In genomic region chr21:36706951-36707762, GRCh38 we compare ENCODE assay signal across 10 cellular contexts. TPM values are rescaled to one million over a fixed set of nuclear protein-coding genes. Genes with fewer than 3 reads are reported as not detected.
DNase-seq lines count a peak whose midpoint lies in the region; ATAC-seq lines count a peak whose summit lies in the region.
"Had no signal": no experiment of that assay in that cellular context is flagged by ENCODE, and none has a peak within 500 bp of the region (broad histone marks: within the 10 kb centered on the region; RNA-seq: fewer than 3 reads in every experiment).

No MANE protein-coding gene starts in this region.

- H3K4me1 Mint-ChIP-seq in activated naive CD4-positive, alpha-beta T cell treated with anti-CD3 and anti-CD28 coated beads, Interleukin-2, amount 10 ng/mL, durations not matched to agents 7 days and 5 days: peaks cover 33% of the 10 kb centered on the region
- peaks cover 39% of the 10 kb centered on the region for H3K4me1 Mint-ChIP-seq in activated CD4-positive, alpha-beta memory T cell treated with anti-CD3 and anti-CD28 coated beads for 36 hours (ENCODE audit: low read depth)

- H3K4me3 Mint-ChIP-seq in activated naive CD4-positive, alpha-beta T cell treated with anti-CD3 and anti-CD28 coated beads, Interleukin-2, amount 10 ng/mL, durations not matched to agents 7 days and 5 days: no peak overlapping the region
- no peak overlapping the region for H3K4me3 Mint-ChIP-seq in activated CD4-positive, alpha-beta memory T cell treated with anti-CD3 and anti-CD28 coated beads for 36 hours

- CTCF ChIA-PET in activated naive CD4-positive, alpha-beta T cell treated with anti-CD3 and anti-CD28 coated beads, Interleukin-2, amount 10 ng/mL, durations not matched to agents 7 days and 5 days (lab: Charles Lee): no interaction called here
- CTCF ChIA-PET in activated CD4-positive, alpha-beta memory T cell treated with anti-CD3 and anti-CD28 coated beads for 36 hours (lab: Charles Lee): interaction anchor here (1.5 kb wide), 1 partner anchor 77 kb away, joined by 4 read pairs; no protein-coding TSS in a partner anchor

- peak overlapping the region; percentile 42 for H3K27ac Mint-ChIP-seq in activated naive CD4-positive, alpha-beta T cell treated with anti-CD3 and anti-CD28 coated beads, Interleukin-2, amount 10 ng/mL, durations not matched to agents 7 days and 5 days
- H3K27ac Mint-ChIP-seq in activated CD4-positive, alpha-beta memory T cell treated with anti-CD3 and anti-CD28 coated beads for 36 hours: no peak overlapping the region
- H3K27ac Mint-ChIP-seq: effector memory CD8-positive, alpha-beta T cell had no signal

- H3K9me3 Mint-ChIP-seq in activated naive CD4-positive, alpha-beta T cell treated with anti-CD3 and anti-CD28 coated beads, Interleukin-2, amount 10 ng/mL, durations not matched to agents 7 days and 5 days: no peaks in the 10 kb centered on the region
- no peaks in the 10 kb centered on the region for H3K9me3 Mint-ChIP-seq in activated CD4-positive, alpha-beta memory T cell treated with anti-CD3 and anti-CD28 coated beads for 36 hours
- H3K9me3 Mint-ChIP-seq: effector memory CD8-positive, alpha-beta T cell had no signal

- intact Hi-C loops in activated CD4-positive, alpha-beta memory T cell treated with anti-CD3 and anti-CD28 coated beads for 36 hours (cut with micrococcal nuclease): loop anchor here (5.0 kb wide), 1 partner anchor 145 kb away; no protein-coding TSS in a partner anchor
- intact Hi-C loops in head of caudate nucleus (cut with DNase I): no loop called here

- peaks cover 98% of the 10 kb centered on the region for H3K27me3 Mint-ChIP-seq in activated naive CD4-positive, alpha-beta T cell treated with anti-CD3 and anti-CD28 coated beads, Interleukin-2, amount 10 ng/mL, durations not matched to agents 7 days and 5 days
- peaks cover 73% of the 10 kb centered on the region for H3K27me3 Mint-ChIP-seq in activated CD4-positive, alpha-beta memory T cell treated with anti-CD3 and anti-CD28 coated beads for 36 hours

- no peak for DNase-seq in activated naive CD4-positive, alpha-beta T cell treated with anti-CD3 and anti-CD28 coated beads, Interleukin-2, amount 10 ng/mL, durations not matched to agents 7 days and 5 days
- DNase-seq in activated naive CD4-positive, alpha-beta T cell (lab: John Stamatoyannopoulos, UW): no peak
- DNase-seq in activated CD4-positive, alpha-beta memory T cell treated with anti-CD3 and anti-CD28 coated beads for 36 hours: peak; percentile 24
- peak in 25 of 42 donors; percentile 12 to 61 (median 36) for DNase-seq in head of caudate nucleus
- peak; percentile 18 for DNase-seq in stimulated activated naive CD8-positive, alpha-beta T cell treated with anti-CD3 and anti-CD28 coated beads, Interleukin-15, Interleukin-2, amounts not matched to agents 100 U/mL and 50 U/mL, for 24 hours
- no peak for DNase-seq in AG08395 (ENCODE audit: low spot score)
- DNase-seq in NCI-H345 treated with DMSO at 0.1 percent for 48 hours (lab: John Stamatoyannopoulos, UW; ENCODE audit: unreplicated experiment): no peak
- DNase-seq: effector memory CD8-positive, alpha-beta T cell; NCI-H2081 treated with DMSO at 0.1 percent for 48 hours had no signal

- H3K36me3 Mint-ChIP-seq in activated naive CD4-positive, alpha-beta T cell treated with anti-CD3 and anti-CD28 coated beads, Interleukin-2, amount 10 ng/mL, durations not matched to agents 7 days and 5 days: peaks cover 1% of the 10 kb centered on the region
- no peaks in the 10 kb centered on the region for H3K36me3 Mint-ChIP-seq in activated CD4-positive, alpha-beta memory T cell treated with anti-CD3 and anti-CD28 coated beads for 36 hours

- POLR2A ChIA-PET in activated CD4-positive, alpha-beta memory T cell treated with anti-CD3 and anti-CD28 coated beads for 36 hours (lab: Charles Lee): no interaction called here

- no peak for ATAC-seq in stimulated activated naive CD8-positive, alpha-beta T cell treated with anti-CD3 and anti-CD28 coated beads, Interleukin-15, Interleukin-2, amounts not matched to agents 100 U/mL and 50 U/mL, for 24 hours
- no peak for ATAC-seq in HG03432 (IDR thresholded peaks at IDR 0.05; ENCODE audit: unreplicated experiment)
- ATAC-seq: effector memory CD8-positive, alpha-beta T cell had no signal

RNA-seq across cellular contexts. Expression of gene SIM2, which starts 8.2 kb away (rescaled TPM):
- total RNA-seq in activated CD4-positive, alpha-beta memory T cell treated with anti-CD3 and anti-CD28 coated beads for 36 hours: 1 to 10 TPM; 1.8 to 2.2 TPM

Comparison
In these comparisons a context has a peak if more than half of its experiments do, and no peak if none do; other contexts are left out.
1. DNase-seq: peak in activated CD4-positive, alpha-beta memory T cell treated with anti-CD3 and anti-CD28 coated beads for 36 hours (single experiment), head of caudate nucleus (25 of 42) and stimulated activated naive CD8-positive, alpha-beta T cell treated with anti-CD3 and anti-CD28 coated beads, Interleukin-15, Interleukin-2, amounts not matched to agents 100 U/mL and 50 U/mL, for 24 hours (single experiment); none in activated naive CD4-positive, alpha-beta T cell treated with anti-CD3 and anti-CD28 coated beads, Interleukin-2, amount 10 ng/mL, durations not matched to agents 7 days and 5 days (single experiment), activated naive CD4-positive, alpha-beta T cell (0 of 4), AG08395 (single experiment) and NCI-H345 treated with DMSO at 0.1 percent for 48 hours (single experiment).